Comparison of ENCODE assay signal across 8 cellular contexts in genomic region chr3:5016218-5017161, GRCh38. TPM values are rescaled to one million over a fixed set of nuclear protein-coding genes. Genes with fewer than 3 reads are reported as not detected.
DNase-seq lines count a peak whose midpoint lies in the region; ATAC-seq and TF ChIP-seq lines count a peak whose summit lies in the region.

No MANE protein-coding gene starts in this region.

- peak; percentile 49 for DNase-seq in activated naive CD4-positive, alpha-beta T cell treated with Interleukin-2 at 50 U/mL for 16 hours
- no peak for DNase-seq in activated naive CD4-positive, alpha-beta T cell treated with anti-CD3 and anti-CD28 coated beads, Interleukin-2, amount 50 U/mL, for 16 hours
- peak; percentile 96 for DNase-seq in OCI-M1 (lab: John Stamatoyannopoulos, UW)
- peak; percentile 46 to 76 (median 68) for DNase-seq in body of pancreas
- peak; percentile 13 for DNase-seq in midbrain (lab: John Stamatoyannopoulos, UW)
- no peak for DNase-seq in neuronal stem cell (ENCODE audit: low spot score)
- DNase-seq in NCI-H774 (lab: John Stamatoyannopoulos, UW), result no peak

- H3K4me3 ChIP-seq in body of pancreas, result no peak overlapping the region
- H3K4me3 ChIP-seq in neuronal stem cell (ENCODE audit: low read length in 2 of 2), result no peak overlapping the region

- H3K14ac ChIP-seq in neuronal stem cell (ENCODE audit: low read length), result no peak overlapping the region

- WGBS in body of pancreas, 2 donors, result 53 to 59% methylated on average over 11 of the region's 11 CpGs
- no CpG with 5 or more reads among the region's 11 CpGs for WGBS in neuronal stem cell (ENCODE audit: extremely low coverage in 2 of 2, insufficient read length in 2 of 2, insufficient replicate concordance in 1 of 2), 2 donors

- no peak overlapping the region for H2BK5ac ChIP-seq in neuronal stem cell (ENCODE audit: low read length)

- H3K9me3 ChIP-seq in body of pancreas, result no peaks in the 10 kb centered on the region
- H3K9me3 ChIP-seq in neuronal stem cell (replicated peaks in 1 of 2; ENCODE audit: control insufficient read depth in 2 of 2, insufficient read depth in 1 of 2, low read depth in 1 of 2, low read length in 2 of 2), result no peaks in the 10 kb centered on the region

- peak; percentile 53 for ATAC-seq in HG02943 (IDR thresholded peaks at IDR 0.05; ENCODE audit: low read depth, unreplicated experiment)
- peak; percentile 88 for ATAC-seq in body of pancreas

- intact Hi-C loops in body of pancreas (cut with DNase I), result no loop called here

- H3K79me1 ChIP-seq in neuronal stem cell (ENCODE audit: low read depth, low read length), result no peaks in the 10 kb centered on the region

- H2AK5ac ChIP-seq in neuronal stem cell (ENCODE audit: low read depth, low read length), result no peak overlapping the region

- H3K27ac ChIP-seq in body of pancreas (peak overlapping the region in 1 of 4 donors; percentile 23), neuronal stem cell (replicated peaks; ENCODE audit: low read length) (no peak overlapping the region)

- H3K36me3 ChIP-seq in body of pancreas (replicated peaks in 1 of 2; ENCODE audit: insufficient read depth in 1 of 2, low read depth in 2 of 2) (no peaks in the 10 kb centered on the region), neuronal stem cell (replicated peaks in 1 of 2; ENCODE audit: control insufficient read depth in 2 of 2, insufficient read depth in 2 of 2, low read length in 2 of 2) (no peaks in the 10 kb centered on the region)

- H3K23ac ChIP-seq in neuronal stem cell (ENCODE audit: low read depth, low read length, poor library complexity), result no peak overlapping the region

- no peak overlapping the region for H3K9ac ChIP-seq in neuronal stem cell (ENCODE audit: low read depth, low read length, poor library complexity)

- H3K27me3 ChIP-seq in body of pancreas (no peaks in the 10 kb centered on the region), neuronal stem cell (ENCODE audit: control insufficient read depth in 3 of 3, insufficient read depth in 3 of 3, low read depth in 1 of 3, low read length in 3 of 3) (no peaks in the 10 kb centered on the region)

- no peak for TF ChIP-seq POLR2A in body of pancreas (IDR thresholded peaks at IDR 0.05)

- H2BK120ac ChIP-seq in neuronal stem cell (ENCODE audit: low read depth, low read length), result no peak overlapping the region

- no peak for TF ChIP-seq CTCF in body of pancreas (IDR thresholded peaks at IDR 0.05)

- no peak overlapping the region for H4K91ac ChIP-seq in neuronal stem cell (ENCODE audit: low read depth, low read length, poor library complexity)

- H3K4ac ChIP-seq in neuronal stem cell (ENCODE audit: low read length), result no peak overlapping the region

- H3K4me1 ChIP-seq in body of pancreas (peaks cover 36% of the 10 kb centered on the region), neuronal stem cell (ENCODE audit: control insufficient read depth in 2 of 2, insufficient read depth in 1 of 2, low read depth in 1 of 2, low read length in 2 of 2) (peaks cover 3 to 7% of the 10 kb centered on the region in 2 donors)

- no peak overlapping the region for H2AFZ ChIP-seq in neuronal stem cell (ENCODE audit: low read length)

- no peak overlapping the region for H3K18ac ChIP-seq in neuronal stem cell (ENCODE audit: low read length)

- no peak overlapping the region for H2BK15ac ChIP-seq in neuronal stem cell (ENCODE audit: low read length)

- no peak overlapping the region for H3K4me2 ChIP-seq in neuronal stem cell (ENCODE audit: insufficient read depth, low read length, poor library complexity, severe bottlenecking)

- no peak overlapping the region for H2BK12ac ChIP-seq in neuronal stem cell (ENCODE audit: low read length)

- no peak overlapping the region for H4K8ac ChIP-seq in neuronal stem cell (ENCODE audit: low read depth, low read length)

RNA-seq across cellular contexts. Expression of gene BHLHE40, which starts 37.3 kb away (rescaled TPM):
- total RNA-seq in body of pancreas, result 10 to 100 TPM; 28.5 to 30.3 TPM
- polyA plus RNA-seq in neuronal stem cell (2013, experiment 1 of 2), result 0.20 TPM
- polyA plus RNA-seq in neuronal stem cell (2013, experiment 2 of 2), result 0.22 TPM

Comparison
In these comparisons a context has a peak if more than half of its experiments do, and no peak if none do; other contexts are left out.
1. DNase-seq: peak in activated naive CD4-positive, alpha-beta T cell treated with Interleukin-2 at 50 U/mL for 16 hours (single experiment), OCI-M1 (single experiment), body of pancreas (4 of 4) and midbrain (single experiment); none in activated naive CD4-positive, alpha-beta T cell treated with anti-CD3 and anti-CD28 coated beads, Interleukin-2, amount 50 U/mL, for 16 hours (single experiment), neuronal stem cell (single experiment) and NCI-H774 (single experiment).